In the genomic region with DNA sequence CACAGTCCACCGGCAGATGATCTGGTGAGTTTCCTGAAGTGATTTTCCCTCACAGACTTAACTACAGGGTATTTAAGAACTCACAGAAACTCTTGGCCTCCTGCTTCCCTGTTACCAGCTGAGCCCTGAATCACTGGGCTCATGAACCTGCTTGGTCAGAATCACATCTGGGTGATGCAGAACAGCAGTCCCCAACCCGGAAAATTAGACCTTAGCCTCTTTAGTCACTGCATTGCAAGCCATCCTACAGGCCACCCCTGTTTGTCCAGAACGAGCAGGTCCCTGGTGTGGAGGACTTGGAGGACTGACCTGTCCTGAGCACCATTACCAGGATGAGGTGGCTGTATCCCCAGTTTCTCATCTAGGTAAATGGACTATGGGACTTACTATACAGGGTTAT, we compare ENCODE assay signal across 2 cellular contexts.
TF ChIP-seq lines count a peak whose summit lies in the region.

No MANE protein-coding gene starts in this region.

TF ChIP-seq in SK-N-SH, 30 proteins besides CTCF, POLR2A, EP300 and RAD21 (continued from another document):
- TF ChIP-seq, protein P1, sequence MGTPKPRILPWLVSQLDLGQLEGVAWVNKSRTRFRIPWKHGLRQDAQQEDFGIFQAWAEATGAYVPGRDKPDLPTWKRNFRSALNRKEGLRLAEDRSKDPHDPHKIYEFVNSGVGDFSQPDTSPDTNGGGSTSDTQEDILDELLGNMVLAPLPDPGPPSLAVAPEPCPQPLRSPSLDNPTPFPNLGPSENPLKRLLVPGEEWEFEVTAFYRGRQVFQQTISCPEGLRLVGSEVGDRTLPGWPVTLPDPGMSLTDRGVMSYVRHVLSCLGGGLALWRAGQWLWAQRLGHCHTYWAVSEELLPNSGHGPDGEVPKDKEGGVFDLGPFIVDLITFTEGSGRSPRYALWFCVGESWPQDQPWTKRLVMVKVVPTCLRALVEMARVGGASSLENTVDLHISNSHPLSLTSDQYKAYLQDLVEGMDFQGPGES (IDR thresholded peaks at IDR 0.05; ENCODE audit: low read depth, low read length) = no peak
- TF ChIP-seq YY1 (IDR thresholded peaks at IDR 0.05; ENCODE audit: low read depth) = no peak
- no peak for TF ChIP-seq POLR2AphosphoS5 (IDR thresholded peaks at IDR 0.05; ENCODE audit: low read depth, low read length)
- TF ChIP-seq, protein P2, sequence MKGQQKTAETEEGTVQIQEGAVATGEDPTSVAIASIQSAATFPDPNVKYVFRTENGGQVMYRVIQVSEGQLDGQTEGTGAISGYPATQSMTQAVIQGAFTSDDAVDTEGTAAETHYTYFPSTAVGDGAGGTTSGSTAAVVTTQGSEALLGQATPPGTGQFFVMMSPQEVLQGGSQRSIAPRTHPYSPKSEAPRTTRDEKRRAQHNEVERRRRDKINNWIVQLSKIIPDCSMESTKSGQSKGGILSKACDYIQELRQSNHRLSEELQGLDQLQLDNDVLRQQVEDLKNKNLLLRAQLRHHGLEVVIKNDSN (IDR thresholded peaks at IDR 0.05; ENCODE audit: borderline replicate concordance, low read depth) = no peak
- TF ChIP-seq RFX5 (IDR thresholded peaks at IDR 0.05; ENCODE audit: low read length) = no peak
- TF ChIP-seq TEAD4 (IDR thresholded peaks at IDR 0.05; ENCODE audit: borderline replicate concordance, insufficient read depth) = no peak
- no peak for TF ChIP-seq GABPA (IDR thresholded peaks at IDR 0.05; ENCODE audit: low read depth)
- no peak for TF ChIP-seq TAF1 (IDR thresholded peaks at IDR 0.05; ENCODE audit: borderline replicate concordance, low read depth, low read length)
- TF ChIP-seq SMC3 (IDR thresholded peaks at IDR 0.05; ENCODE audit: low read depth, low read length) = no peak
- no peak for TF ChIP-seq FOXM1 (IDR thresholded peaks at IDR 0.05; ENCODE audit: low read depth)
- no peak for TF ChIP-seq RXRA (IDR thresholded peaks at IDR 0.05; ENCODE audit: borderline replicate concordance, low read depth)
- no peak for TF ChIP-seq ELF1 (IDR thresholded peaks at IDR 0.05)
- no peak for TF ChIP-seq NRF1 (IDR thresholded peaks at IDR 0.05; ENCODE audit: low read depth, low read length)
- no peak for TF ChIP-seq FOSL2 (IDR thresholded peaks at IDR 0.05; ENCODE audit: borderline replicate concordance, low read depth)
- TF ChIP-seq CHD2 (IDR thresholded peaks at IDR 0.05; ENCODE audit: low read length, partially characterized antibody) = no peak
- no peak for TF ChIP-seq SIN3A (IDR thresholded peaks at IDR 0.05; ENCODE audit: borderline replicate concordance, low read depth, low read length)
- TF ChIP-seq TCF12 (IDR thresholded peaks at IDR 0.05) = no peak
- TF ChIP-seq MXI1 (IDR thresholded peaks at IDR 0.05; ENCODE audit: low read depth, low read length) = no peak
- TF ChIP-seq MEF2A (IDR thresholded peaks at IDR 0.05; ENCODE audit: borderline replicate concordance, low read depth) = no peak

TF ChIP-seq in SK-N-SH treated with all-trans-retinoic acid at 6 μM for 48 hours, 23 proteins besides CTCF, POLR2A, EP300 and RAD21 (continued from another document):
- TF ChIP-seq, protein P3, sequence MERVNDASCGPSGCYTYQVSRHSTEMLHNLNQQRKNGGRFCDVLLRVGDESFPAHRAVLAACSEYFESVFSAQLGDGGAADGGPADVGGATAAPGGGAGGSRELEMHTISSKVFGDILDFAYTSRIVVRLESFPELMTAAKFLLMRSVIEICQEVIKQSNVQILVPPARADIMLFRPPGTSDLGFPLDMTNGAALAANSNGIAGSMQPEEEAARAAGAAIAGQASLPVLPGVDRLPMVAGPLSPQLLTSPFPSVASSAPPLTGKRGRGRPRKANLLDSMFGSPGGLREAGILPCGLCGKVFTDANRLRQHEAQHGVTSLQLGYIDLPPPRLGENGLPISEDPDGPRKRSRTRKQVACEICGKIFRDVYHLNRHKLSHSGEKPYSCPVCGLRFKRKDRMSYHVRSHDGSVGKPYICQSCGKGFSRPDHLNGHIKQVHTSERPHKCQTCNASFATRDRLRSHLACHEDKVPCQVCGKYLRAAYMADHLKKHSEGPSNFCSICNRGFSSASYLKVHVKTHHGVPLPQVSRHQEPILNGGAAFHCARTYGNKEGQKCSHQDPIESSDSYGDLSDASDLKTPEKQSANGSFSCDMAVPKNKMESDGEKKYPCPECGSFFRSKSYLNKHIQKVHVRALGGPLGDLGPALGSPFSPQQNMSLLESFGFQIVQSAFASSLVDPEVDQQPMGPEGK (CRISPR knock-in tag; IDR thresholded peaks at IDR 0.05; ENCODE audit: borderline replicate concordance) = no peak
- TF ChIP-seq ZNF565 (CRISPR knock-in tag; conservative IDR thresholded peaks at IDR 0.05; ENCODE audit: low read depth) = no peak
- TF ChIP-seq, protein P4, sequence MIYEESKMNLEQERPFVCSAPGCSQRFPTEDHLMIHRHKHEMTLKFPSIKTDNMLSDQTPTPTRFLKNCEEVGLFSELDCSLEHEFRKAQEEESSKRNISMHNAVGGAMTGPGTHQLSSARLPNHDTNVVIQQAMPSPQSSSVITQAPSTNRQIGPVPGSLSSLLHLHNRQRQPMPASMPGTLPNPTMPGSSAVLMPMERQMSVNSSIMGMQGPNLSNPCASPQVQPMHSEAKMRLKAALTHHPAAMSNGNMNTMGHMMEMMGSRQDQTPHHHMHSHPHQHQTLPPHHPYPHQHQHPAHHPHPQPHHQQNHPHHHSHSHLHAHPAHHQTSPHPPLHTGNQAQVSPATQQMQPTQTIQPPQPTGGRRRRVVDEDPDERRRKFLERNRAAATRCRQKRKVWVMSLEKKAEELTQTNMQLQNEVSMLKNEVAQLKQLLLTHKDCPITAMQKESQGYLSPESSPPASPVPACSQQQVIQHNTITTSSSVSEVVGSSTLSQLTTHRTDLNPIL (CRISPR knock-in tag; IDR thresholded peaks at IDR 0.05; ENCODE audit: low read depth) = no peak
- TF ChIP-seq ESRRG (CRISPR knock-in tag; IDR thresholded peaks at IDR 0.05) = no peak
- no peak for TF ChIP-seq ISL1 (CRISPR knock-in tag; IDR thresholded peaks at IDR 0.05)
- TF ChIP-seq ZC3H10 (CRISPR knock-in tag; IDR thresholded peaks at IDR 0.05) = no peak
TF ChIP-seq in SK-N-SH treated with all-trans-retinoic acid at 6 μM for 48 hours: peak in this region for 0.
